Comparison of ENCODE assay signal across 8 cellular contexts in the genomic region with DNA sequence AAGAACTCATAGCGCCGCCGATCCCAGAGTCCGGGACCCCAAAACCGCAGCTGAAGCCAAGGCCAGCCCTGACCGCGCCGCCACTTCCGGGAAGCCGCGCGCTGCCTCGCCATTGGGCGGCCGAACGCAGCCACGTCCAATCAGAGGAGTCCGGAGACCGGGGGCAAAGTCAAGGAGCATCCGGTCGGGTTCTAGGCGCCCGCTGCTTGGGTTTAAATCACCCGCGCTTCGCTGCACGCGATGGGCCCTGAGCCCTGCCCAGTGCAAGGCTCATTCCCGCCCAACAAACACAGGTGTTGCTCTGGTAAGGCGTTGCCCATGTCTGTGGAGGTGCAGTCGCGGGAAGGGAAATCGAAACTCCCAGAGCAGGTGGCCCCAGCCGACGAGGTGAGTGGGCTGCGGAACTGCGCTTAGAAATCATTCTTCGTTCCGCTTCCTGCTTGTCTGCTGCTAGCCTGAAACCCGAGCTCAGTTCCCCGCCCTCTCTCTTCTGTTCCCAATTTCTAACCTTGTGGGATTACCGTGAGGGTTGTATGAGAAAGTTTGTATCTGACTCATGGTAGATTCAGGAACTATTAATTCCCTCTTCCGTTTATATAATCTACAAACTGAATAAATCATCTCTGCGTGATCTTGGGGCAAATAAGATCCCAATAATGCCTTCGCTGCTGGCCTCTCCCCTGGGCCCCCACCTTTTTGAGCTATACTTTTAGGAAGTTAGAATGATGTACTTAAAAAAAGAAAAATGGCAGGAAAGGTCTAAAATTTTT. TPM values are rescaled to one million over a fixed set of nuclear protein-coding genes. Genes with fewer than 3 reads are reported as not detected.
DNase-seq lines count a peak whose midpoint lies in the region; ATAC-seq and TF ChIP-seq lines count a peak whose summit lies in the region.

A gene (minus strand): TSS at position 96 of the 770 bp plus-strand sequence. CDS start 86 bp downstream, at position 10.

- no peaks in the 10 kb centered on the region for H3K27me3 Mint-ChIP-seq in type B pancreatic cell

- peak; percentile 56 for TF ChIP-seq POLR2A in GM15510 (IDR thresholded peaks at IDR 0.05; ENCODE audit: borderline replicate concordance, extremely low read depth, insufficient read length)
- TF ChIP-seq POLR2A in adrenal gland (IDR thresholded peaks at IDR 0.05), result peak in 1 of 2 donors; percentile 68

- DNase-seq in NCI-H146 treated with DMSO at 0.1 percent for 48 hours (lab: John Stamatoyannopoulos, UW; ENCODE audit: unreplicated experiment) (peak; percentile 98), T-helper 1 cell (peak; percentile 71 to 93 (median 80)), adrenal gland (peak; percentile 90 to 94 (median 93)), heart right ventricle (peak; percentile 89 to 90), posterior cingulate gyrus (peak; percentile 84 to 99 (median 90)), type B pancreatic cell (ENCODE audit: extremely low spot score, unreplicated experiment) (peak; percentile 91)

- peaks cover 22% of the 10 kb centered on the region for H3K4me1 Mint-ChIP-seq in type B pancreatic cell (ENCODE audit: unreplicated experiment)

- H3K27me3 ChIP-seq in adrenal gland (no peaks in the 10 kb centered on the region), heart right ventricle (no peaks in the 10 kb centered on the region)

- TF ChIP-seq CTCF in adrenal gland (IDR thresholded peaks at IDR 0.05) (no peak), heart right ventricle (IDR thresholded peaks at IDR 0.05) (no peak), type B pancreatic cell (conservative IDR thresholded peaks at IDR 0.05) (no peak)

- intact Hi-C loops in adrenal gland (cut with DNase I), result loop anchor here in 1 of 2 donors (5.0 kb wide), 1 partner anchor 138 kb away; no protein-coding TSS in a partner anchor
- intact Hi-C loops in heart right ventricle (cut with DNase I), result loop anchor here in 7 of 10 donors (5.0 to 10.0 kb wide), 6 partner anchors 69 to 1609 kb away; a partner anchor contains a TSS
- intact Hi-C loops in posterior cingulate gyrus (cut with DNase I), result no loop called here

- H3K27ac Mint-ChIP-seq in type B pancreatic cell, result peak within 1 kb of the TSS; percentile 93

- H3K9me3 ChIP-seq in adrenal gland (replicated peaks in 1 of 3), result no peaks in the 10 kb centered on the region
- no peaks in the 10 kb centered on the region for H3K9me3 ChIP-seq in heart right ventricle

- peak within 1 kb of the TSS; percentile 89 for H3K4me3 Mint-ChIP-seq in type B pancreatic cell

- ATAC-seq in HG02884 (IDR thresholded peaks at IDR 0.05; ENCODE audit: unreplicated experiment), result peak; percentile 74
- peak; percentile 98 to 99 (median 99) for ATAC-seq in heart right ventricle

- H3K4me1 ChIP-seq in adrenal gland (replicated peaks in 1 of 2) (peaks cover 8 to 19% of the 10 kb centered on the region in 2 donors), heart right ventricle (peaks cover 0 to 40% (median 18%) of the 10 kb centered on the region in 9 donors)

- H3K36me3 Mint-ChIP-seq in type B pancreatic cell, result peaks cover 3% of the 10 kb centered on the region

- WGBS in adrenal gland, 4 donors, result 0% methylated on average over 29 to 45 of the region's 45 CpGs
- WGBS in heart right ventricle, 2 donors, result 0 to 1% methylated on average over 45 of the region's 45 CpGs

- peak within 1 kb of the TSS; percentile 76 to 95 (median 82) for H3K27ac ChIP-seq in adrenal gland
- H3K27ac ChIP-seq in heart right ventricle, result peak within 1 kb of the TSS; percentile 27 to 95 (median 88)

- no peaks in the 10 kb centered on the region for H3K9me3 Mint-ChIP-seq in type B pancreatic cell

- peak within 1 kb of the TSS; percentile 24 to 96 (median 62) for H3K4me3 ChIP-seq in adrenal gland
- peak within 1 kb of the TSS; percentile 73 to 97 (median 78) for H3K4me3 ChIP-seq in heart right ventricle

- H3K36me3 ChIP-seq in adrenal gland (replicated peaks in 1 of 2) (no peaks in the 10 kb centered on the region), heart right ventricle (peaks cover 0 to 5% (median 0%) of the 10 kb centered on the region in 9 donors)

RNA-seq across cellular contexts. Expression of the gene that starts here (rescaled TPM):
- 10 to 100 TPM in 1 of 8 donors, 1 to 10 TPM in 7; 2.9 to 11.0 (median 8.3) TPM for total RNA-seq in adrenal gland
- 1 to 10 TPM; 1.8 to 8.5 (median 7.6) TPM for polyA plus RNA-seq in adrenal gland
- 1 to 10 TPM; 1.6 to 4.2 (median 3.8) TPM for total RNA-seq in heart right ventricle
- polyA plus RNA-seq in heart right ventricle, result 1 to 10 TPM; 1.9 to 3.0 TPM
- 10.1 and 15.0 TPM in 2 replicates for total RNA-seq in type B pancreatic cell (ENCODE audit: low replicate concordance)

Comparison
In these comparisons a context has a peak if more than half of its experiments do, and no peak if none do; other contexts are left out.
1. Peak in every context shown above with its lines: DNase-seq, ATAC-seq, H3K4me3 ChIP-seq and H3K27ac ChIP-seq.